Comparison of ENCODE assay signal across 16 cellular contexts in the genomic region with DNA sequence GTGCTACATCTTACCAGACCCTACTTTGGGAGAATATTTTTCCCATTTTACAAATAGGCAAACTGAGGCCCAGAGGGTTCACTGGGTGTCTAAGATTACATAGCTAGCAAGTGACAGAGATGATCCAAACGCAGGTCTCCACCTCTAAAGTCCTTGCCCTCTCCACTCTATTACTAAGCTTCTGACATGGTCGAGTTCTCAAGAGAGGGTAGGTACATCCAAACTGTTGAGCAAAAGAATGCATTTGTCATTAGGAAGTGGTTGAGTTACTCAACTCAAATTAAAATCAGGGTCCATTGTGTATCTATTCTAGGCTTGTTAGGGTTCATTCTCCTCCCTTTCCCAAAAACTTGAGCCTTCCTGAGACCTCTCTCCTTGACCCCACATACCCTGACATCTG.
DNase-seq lines count a peak whose midpoint lies in the region; ATAC-seq, FAIRE-seq and TF ChIP-seq lines count a peak whose summit lies in the region.
"Had no signal": no experiment of that assay in that cellular context is flagged by ENCODE, and none has a peak within 500 bp of the region (broad histone marks: within the 10 kb centered on the region; RNA-seq: fewer than 3 reads in every experiment).

No MANE protein-coding gene starts in this region.

- H3K27me3 Mint-ChIP-seq in HFFc6 (ENCODE audit: insufficient read depth): 0 out of 2 replicates have a peak, but pooled peaks cover 1% of the 10 kb centered on the region
- peaks cover 9% of the 10 kb centered on the region for H3K27me3 Mint-ChIP-seq in stimulated activated memory B cell treated with anti-CD40 and anti-IgM and Interleukin-4, amounts not matched to agents 10 μg/mL and 1 μg/mL and 100 μg/mL, for 72 hours

- peak overlapping the region; percentile 5 for H2BK5ac ChIP-seq in trophoblast cell (ENCODE audit: low read depth, low read length, poor library complexity)

- H3K23ac ChIP-seq in trophoblast cell (ENCODE audit: low read length): no peak overlapping the region

- H3K9me3 ChIP-seq in trophoblast cell (ENCODE audit: insufficient read depth, low read depth, low read length): no peaks in the 10 kb centered on the region
- H3K9me3 ChIP-seq: Caco-2 had no signal

- H4K8ac ChIP-seq in trophoblast cell (ENCODE audit: low read depth, low read length): no peak overlapping the region

- H3K79me1 ChIP-seq in trophoblast cell (ENCODE audit: low read length): peaks cover 6% of the 10 kb centered on the region

- no peak for FAIRE-seq in urothelium cell line (lab: Jason Lieb, UNC)
- FAIRE-seq: GM12891 had no signal

- no CpG with 5 or more reads among the region's 2 CpGs for WGBS in trophoblast cell (ENCODE audit: extremely low coverage, insufficient coverage, insufficient read length)

- H3K4me1 Mint-ChIP-seq in HFFc6 (ENCODE audit: low read depth): peaks cover 94% of the 10 kb centered on the region
- H3K4me1 Mint-ChIP-seq in stimulated activated memory B cell treated with anti-CD40 and anti-IgM and Interleukin-4, amounts not matched to agents 10 μg/mL and 1 μg/mL and 100 μg/mL, for 72 hours: no peaks in the 10 kb centered on the region

- H3K4me2 ChIP-seq in trophoblast cell (ENCODE audit: low read length): no peak overlapping the region
- H3K4me2 ChIP-seq: GM23338 had no signal

- H4K91ac ChIP-seq in trophoblast cell (ENCODE audit: low read depth, low read length): no peak overlapping the region

- H2BK12ac ChIP-seq in trophoblast cell (ENCODE audit: low read length): peak overlapping the region; percentile 63

- H3K9me3 Mint-ChIP-seq in HFFc6: no peaks in the 10 kb centered on the region
- no peaks in the 10 kb centered on the region for H3K9me3 Mint-ChIP-seq in stimulated activated memory B cell treated with anti-CD40 and anti-IgM and Interleukin-4, amounts not matched to agents 10 μg/mL and 1 μg/mL and 100 μg/mL, for 72 hours
- H3K9me3 Mint-ChIP-seq: CD8-positive, alpha-beta T cell; GM23338 had no signal

- TF ChIP-seq CTCF in HFFc6 (IDR thresholded peaks at IDR 0.05): no peak

- H3K27ac ChIP-seq in trophoblast cell (ENCODE audit: low read depth, low read length): no peak overlapping the region

- no peaks in the 10 kb centered on the region for H3K36me3 Mint-ChIP-seq in HFFc6 (ENCODE audit: low read depth)
- no peaks in the 10 kb centered on the region for H3K36me3 Mint-ChIP-seq in stimulated activated memory B cell treated with anti-CD40 and anti-IgM and Interleukin-4, amounts not matched to agents 10 μg/mL and 1 μg/mL and 100 μg/mL, for 72 hours
- H3K36me3 Mint-ChIP-seq: CD14-positive monocyte; CD8-positive, alpha-beta T cell had no signal

- no peak overlapping the region for H3K9ac ChIP-seq in trophoblast cell (ENCODE audit: low read length)

- ATAC-seq in stimulated activated memory B cell treated with anti-CD40 and anti-IgM and Interleukin-4, amounts not matched to agents 10 μg/mL and 1 μg/mL and 100 μg/mL, for 72 hours: no peak
- ATAC-seq: CD8-positive, alpha-beta T cell; GM23338 had no signal

- peak overlapping the region; percentile 0; the same call in 1 of the 2 replicates for H3K4me3 Mint-ChIP-seq in HFFc6
- H3K4me3 Mint-ChIP-seq in stimulated activated memory B cell treated with anti-CD40 and anti-IgM and Interleukin-4, amounts not matched to agents 10 μg/mL and 1 μg/mL and 100 μg/mL, for 72 hours: no peak overlapping the region
- H3K4me3 Mint-ChIP-seq: CD14-positive monocyte; CD8-positive, alpha-beta T cell; GM23338 had no signal

- no peak overlapping the region for H2AFZ ChIP-seq in trophoblast cell (ENCODE audit: insufficient read depth, low read length, poor library complexity)
- H2AFZ ChIP-seq: GM23338 had no signal

- no peaks in the 10 kb centered on the region for H3K79me2 ChIP-seq in trophoblast cell (ENCODE audit: control insufficient read depth, insufficient read depth, low read length, poor library complexity)

- H3K14ac ChIP-seq in trophoblast cell (ENCODE audit: low read length): no peak overlapping the region

- H3K4ac ChIP-seq in trophoblast cell (ENCODE audit: low read depth, low read length): no peak overlapping the region

- DNase-seq in EH (ENCODE audit: low read depth) (peak; percentile 77), HFFc6 (peak; percentile 50), fibroblast of gingiva (ENCODE audit: low read depth) (peak; percentile 14), trophoblast cell (no peak), OCI-M1 (lab: John Stamatoyannopoulos, UW) (no peak), urothelium cell line (ENCODE audit: low spot score) (no peak), Ammon's horn (ENCODE audit: low spot score) (no peak)
- DNase-seq: ACHN; Caco-2; CD8-positive, alpha-beta T cell; DND-41; H7 had no signal

- H3K27me3 ChIP-seq in trophoblast cell (ENCODE audit: insufficient read depth, low read length): no peaks in the 10 kb centered on the region

- no peak overlapping the region for H3K18ac ChIP-seq in trophoblast cell (ENCODE audit: low read length)

- H3K27ac Mint-ChIP-seq in HFFc6: peak overlapping the region; percentile 78
- no peak overlapping the region for H3K27ac Mint-ChIP-seq in stimulated activated memory B cell treated with anti-CD40 and anti-IgM and Interleukin-4, amounts not matched to agents 10 μg/mL and 1 μg/mL and 100 μg/mL, for 72 hours
- H3K27ac Mint-ChIP-seq: CD8-positive, alpha-beta T cell; GM23338 had no signal

- H2BK120ac ChIP-seq in trophoblast cell (ENCODE audit: insufficient read depth, low read length, poor library complexity): peak overlapping the region; percentile 59

- H2AK5ac ChIP-seq in trophoblast cell (ENCODE audit: low read length): no peak overlapping the region

- H3K36me3 ChIP-seq in trophoblast cell (ENCODE audit: control insufficient read depth in 1 of 2, insufficient read depth in 2 of 2, low read length in 2 of 2): no peaks in the 10 kb centered on the region

- H4K12ac ChIP-seq in trophoblast cell (ENCODE audit: low read depth, low read length): no peak overlapping the region

- H3K4me3 ChIP-seq in trophoblast cell (ENCODE audit: low read depth, low read length): no peak overlapping the region
- H3K4me3 ChIP-seq: GM23338 had no signal

- no peaks in the 10 kb centered on the region for H3K4me1 ChIP-seq in trophoblast cell (ENCODE audit: control insufficient read depth in 1 of 2, insufficient read depth in 2 of 2, low read length in 2 of 2)
- H3K4me1 ChIP-seq: Caco-2 had no signal

Comparison
In these comparisons a context has a peak if more than half of its experiments do, and no peak if none do; other contexts are left out.
1. DNase-seq: peak in EH (single experiment), HFFc6 (single experiment) and fibroblast of gingiva (single experiment); none in trophoblast cell (0 of 2), OCI-M1 (single experiment), urothelium cell line (single experiment) and Ammon's horn (single experiment).